Comparison of ENCODE assay signal across 8 cellular contexts in genomic region chr5:173890195-173890951, GRCh38. TPM values are rescaled to one million over a fixed set of nuclear protein-coding genes. Genes with fewer than 3 reads are reported as not detected.
DNase-seq lines count a peak whose midpoint lies in the region; ATAC-seq, FAIRE-seq and TF ChIP-seq lines count a peak whose summit lies in the region.

No MANE protein-coding gene starts in this region.

- H3K4me2 ChIP-seq in keratinocyte (ENCODE audit: control insufficient read depth, extremely low read depth, insufficient read depth, low read depth, low read length): peak overlapping the region; percentile 66

- H3K79me2 ChIP-seq in keratinocyte (ENCODE audit: control insufficient read depth, insufficient read depth, low read length): peaks cover 2% of the 10 kb centered on the region

- no peaks in the 10 kb centered on the region for H3K27me3 Mint-ChIP-seq in stimulated activated memory B cell treated with anti-CD40 and anti-IgM and Interleukin-4, amounts not matched to agents 10 μg/mL and 1 μg/mL and 100 μg/mL, for 72 hours

- no peaks in the 10 kb centered on the region for H3K9me3 Mint-ChIP-seq in stimulated activated memory B cell treated with anti-CD40 and anti-IgM and Interleukin-4, amounts not matched to agents 10 μg/mL and 1 μg/mL and 100 μg/mL, for 72 hours

- H3K4me1 ChIP-seq in keratinocyte (ENCODE audit: control insufficient read depth, extremely low read depth, insufficient read depth, low read length): peaks cover 14% of the 10 kb centered on the region

- H3K27ac ChIP-seq in keratinocyte (ENCODE audit: control insufficient read depth, insufficient read depth, low read length): peak overlapping the region; percentile 29

- peak overlapping the region; percentile 40 for H3K9ac ChIP-seq in keratinocyte (ENCODE audit: control insufficient read depth, extremely low read depth, insufficient read depth, low read length)

- H3K36me3 ChIP-seq in keratinocyte (ENCODE audit: control insufficient read depth in 2 of 2, extremely low read depth in 1 of 2, insufficient read depth in 2 of 2, low read length in 2 of 2): no peaks in the 10 kb centered on the region

- ATAC-seq in stimulated activated memory B cell treated with anti-CD40 and anti-IgM and Interleukin-4, amounts not matched to agents 10 μg/mL and 1 μg/mL and 100 μg/mL, for 72 hours: no peak

- no peak overlapping the region for H3K27ac Mint-ChIP-seq in stimulated activated memory B cell treated with anti-CD40 and anti-IgM and Interleukin-4, amounts not matched to agents 10 μg/mL and 1 μg/mL and 100 μg/mL, for 72 hours

- H3K4me3 Mint-ChIP-seq in stimulated activated memory B cell treated with anti-CD40 and anti-IgM and Interleukin-4, amounts not matched to agents 10 μg/mL and 1 μg/mL and 100 μg/mL, for 72 hours: peak overlapping the region; percentile 92

- FAIRE-seq in keratinocyte (lab: Jason Lieb, UNC) (no peak), GM12892 (lab: Jason Lieb, UNC) (no peak)

- peak overlapping the region; percentile 24 to 56 (median 36) for H3K4me3 ChIP-seq in keratinocyte (ENCODE audit: control insufficient read depth in 2 of 3, extremely low read depth in 1 of 3, insufficient read depth in 2 of 3, low read depth in 1 of 3, low read length in 3 of 3)

- no peaks in the 10 kb centered on the region for H3K27me3 ChIP-seq in keratinocyte (ENCODE audit: control insufficient read depth, extremely low read depth, insufficient read depth, low read length)

- dilution Hi-C loops in keratinocyte (cut with MboI; ENCODE audit: extremely low pct_ligation_motif_present, low sequenced_read_pairs): no loop called here

- H3K4me1 Mint-ChIP-seq in stimulated activated memory B cell treated with anti-CD40 and anti-IgM and Interleukin-4, amounts not matched to agents 10 μg/mL and 1 μg/mL and 100 μg/mL, for 72 hours: peaks cover 71% of the 10 kb centered on the region

- H2AFZ ChIP-seq in keratinocyte (ENCODE audit: control insufficient read depth, low read length): peak overlapping the region; percentile 4

- TF ChIP-seq POLR2A in GM12892 (IDR thresholded peaks at IDR 0.05; ENCODE audit: low read depth, low read length): no peak

- H3K9me1 ChIP-seq in keratinocyte (ENCODE audit: control insufficient read depth, extremely low read depth, insufficient read depth, low read length): no peaks in the 10 kb centered on the region

- no peaks in the 10 kb centered on the region for H4K20me1 ChIP-seq in keratinocyte (ENCODE audit: control insufficient read depth, extremely low read depth, insufficient read depth, low read length)

- peaks cover 38% of the 10 kb centered on the region for H3K36me3 Mint-ChIP-seq in stimulated activated memory B cell treated with anti-CD40 and anti-IgM and Interleukin-4, amounts not matched to agents 10 μg/mL and 1 μg/mL and 100 μg/mL, for 72 hours

- no peaks in the 10 kb centered on the region for H3K9me3 ChIP-seq in keratinocyte (ENCODE audit: control insufficient read depth, low read depth, low read length)

- DNase-seq in EH (ENCODE audit: low read depth) (peak; percentile 46), NCI-H146 treated with DMSO at 0.1 percent for 48 hours (lab: John Stamatoyannopoulos, UW; ENCODE audit: unreplicated experiment) (peak; percentile 31), astrocyte of the hippocampus (ENCODE audit: low read depth, low spot score) (peak; percentile 50), keratinocyte (ENCODE audit: low read depth, low spot score) (no peak), COLO829 (ENCODE audit: low spot score) (no peak), GM12892 (ENCODE audit: insufficient read length) (no peak), DMS 273 treated with DMSO at 0.1 percent for 48 hours (lab: John Stamatoyannopoulos, UW) (no peak)

- TF ChIP-seq CTCF in keratinocyte (optimal IDR thresholded peaks at IDR 0.05 in 1 of 3, IDR thresholded peaks at IDR 0.05 in 1 of 3, conservative IDR thresholded peaks at IDR 0.05 in 1 of 3; ENCODE audit: extremely low read depth in 1 of 3, insufficient read depth in 2 of 3, low read length in 3 of 3): no peak

RNA-seq across cellular contexts. Expression of gene CPEB4, which starts 2.2 kb away (rescaled TPM):
- polyA plus RNA-seq in keratinocyte: 13.8 to 18.5 TPM (median 15.3 TPM) in 3 replicates
- 9.6 TPM for polyA plus RNA-seq in keratinocyte (2011; ENCODE audit: low read depth)
- polyA plus RNA-seq in keratinocyte (2011; cell fraction: cytosol; rRNA removed): 9.2 and 14.1 TPM in 2 replicates
- polyA plus RNA-seq in keratinocyte (2011; cell fraction: nucleus; rRNA removed): 25.6 and 27.1 TPM in 2 replicates
- polyA plus RNA-seq in keratinocyte (2012; ENCODE audit: low replicate concordance): 9.3 and 22.9 TPM in 2 replicates
- polyA minus RNA-seq in keratinocyte: 27.2 to 48.4 TPM (median 37.2 TPM) in 3 replicates
- polyA minus RNA-seq in keratinocyte (2011; cell fraction: cytosol; rRNA and poly(A)+ RNA removed): 14.4 TPM
- polyA minus RNA-seq in keratinocyte (2011; cell fraction: nucleus; rRNA and poly(A)+ RNA removed): 37.5 and 69.2 TPM in 2 replicates
- polyA plus RNA-seq in GM12892 (2012; ENCODE audit: missing spikeins): 18.8 TPM

Comparison
In these comparisons a context has a peak if more than half of its experiments do, and no peak if none do; other contexts are left out.
1. DNase-seq: peak in EH (single experiment), NCI-H146 treated with DMSO at 0.1 percent for 48 hours (single experiment) and astrocyte of the hippocampus (single experiment); none in keratinocyte (single experiment), COLO829 (single experiment), GM12892 (single experiment) and DMS 273 treated with DMSO at 0.1 percent for 48 hours (single experiment).